11 cellular contexts compared by ENCODE assay signal in genomic region chr20:50399917-50400704, GRCh38.
A peak's percentile ranks its signal among the peaks of the same experiment; 100 is the strongest.
DNase-seq lines count a peak whose midpoint lies in the region; ATAC-seq and TF ChIP-seq lines count a peak whose summit lies in the region.
"Had no signal": no experiment of that assay in that cellular context is flagged by ENCODE, and none has a peak within 500 bp of the region (broad histone marks: within the 10 kb centered on the region; RNA-seq: fewer than 3 reads in every experiment).

No MANE protein-coding gene starts in this region.

- peak overlapping the region; percentile 48 for H3K4me3 Mint-ChIP-seq in natural killer cell treated with Interleukin-12 subunit alpha and Interleukin-12 subunit beta and Interleukin-15 and Interleukin-18, amount 100 ng/mL, for 72 hours
- H3K4me3 Mint-ChIP-seq in natural killer cell = no peak overlapping the region
- H3K4me3 Mint-ChIP-seq: activated naive CD8-positive, alpha-beta T cell treated with anti-CD3 and anti-CD28 coated beads, Interleukin-2, amount 50 U/mL, for 24 hours; B cell had no signal

- DNase-seq in natural killer cell treated with Interleukin-12 subunit alpha and Interleukin-12 subunit beta and Interleukin-15 and Interleukin-18, amount 100 ng/mL, for 72 hours (ENCODE audit: low spot score) = no peak
- no peak for DNase-seq in natural killer cell
- DNase-seq in choroid plexus epithelial cell (ENCODE audit: low read depth) = peak; percentile 52
- DNase-seq in right lobe of liver = peak; percentile 78 to 90 (median 84)
- DNase-seq in aorta = no peak
- no peak for DNase-seq in Ammon's horn (ENCODE audit: low spot score)
- no peak for DNase-seq in T1000 (lab: John Stamatoyannopoulos, UW)
- DNase-seq in hippocampal formation (lab: John Stamatoyannopoulos, UW) = no peak
- DNase-seq: activated naive CD8-positive, alpha-beta T cell treated with anti-CD3 and anti-CD28 coated beads, Interleukin-2, amount 50 U/mL, for 24 hours had no signal

- peaks cover 0 to 100% (median 34%) of the 10 kb centered on the region in 4 donors for H3K4me1 ChIP-seq in right lobe of liver
- peaks cover 3 to 5% of the 10 kb centered on the region in 2 donors for H3K4me1 ChIP-seq in aorta (ENCODE audit: control insufficient read depth in 1 of 2, insufficient read depth in 2 of 2, low read length in 2 of 2)

- H3K9me3 ChIP-seq in right lobe of liver (no peaks in the 10 kb centered on the region), aorta (ENCODE audit: control insufficient read depth, low read length) (no peaks in the 10 kb centered on the region)

- peaks cover 11 to 19% of the 10 kb centered on the region in 2 donors for H3K27me3 Mint-ChIP-seq in natural killer cell treated with Interleukin-12 subunit alpha and Interleukin-12 subunit beta and Interleukin-15 and Interleukin-18, amount 100 ng/mL, for 72 hours
- H3K27me3 Mint-ChIP-seq in natural killer cell (ENCODE audit: low read depth in 2 of 2) = peaks cover 28 to 39% of the 10 kb centered on the region in 2 donors

- H3K27ac Mint-ChIP-seq in natural killer cell treated with Interleukin-12 subunit alpha and Interleukin-12 subunit beta and Interleukin-15 and Interleukin-18, amount 100 ng/mL, for 72 hours = peak overlapping the region; percentile 48 to 54
- no peak overlapping the region for H3K27ac Mint-ChIP-seq in natural killer cell
- H3K27ac Mint-ChIP-seq: activated naive CD8-positive, alpha-beta T cell treated with anti-CD3 and anti-CD28 coated beads, Interleukin-2, amount 50 U/mL, for 24 hours; B cell had no signal

- H3K4me1 Mint-ChIP-seq in natural killer cell treated with Interleukin-12 subunit alpha and Interleukin-12 subunit beta and Interleukin-15 and Interleukin-18, amount 100 ng/mL, for 72 hours (ENCODE audit: low read depth in 2 of 2) = peaks cover 23 to 28% of the 10 kb centered on the region in 2 donors
- H3K4me1 Mint-ChIP-seq in natural killer cell = peaks cover 0 to 20% of the 10 kb centered on the region in 2 donors
- H3K4me1 Mint-ChIP-seq: activated naive CD8-positive, alpha-beta T cell treated with anti-CD3 and anti-CD28 coated beads, Interleukin-2, amount 50 U/mL, for 24 hours had no signal

- ATAC-seq in natural killer cell treated with Interleukin-12 subunit alpha and Interleukin-12 subunit beta and Interleukin-15 and Interleukin-18, amount 100 ng/mL, for 72 hours = peak; percentile 4 to 81
- ATAC-seq in natural killer cell (no peak), right lobe of liver (peak; percentile 26 to 55 (median 44)), aorta (ENCODE audit: low FRiP score) (no peak)
- ATAC-seq: activated CD4-positive, CD25-positive, alpha-beta regulatory T cell treated with anti-CD3 and anti-CD28 coated beads, Interleukin-2, amount 50 U/mL, for 24 hours; activated naive CD8-positive, alpha-beta T cell treated with anti-CD3 and anti-CD28 coated beads, Interleukin-2, amount 50 U/mL, for 24 hours had no signal

- TF ChIP-seq CTCF in natural killer cell (IDR thresholded peaks at IDR 0.05) (no peak), choroid plexus epithelial cell (conservative IDR thresholded peaks at IDR 0.05; ENCODE audit: low read depth, low read length) (peak; percentile 42), right lobe of liver (IDR thresholded peaks at IDR 0.05) (peak in 2 of 4 donors; percentile 10 to 20)

- no peaks in the 10 kb centered on the region for H3K36me3 Mint-ChIP-seq in natural killer cell treated with Interleukin-12 subunit alpha and Interleukin-12 subunit beta and Interleukin-15 and Interleukin-18, amount 100 ng/mL, for 72 hours
- no peaks in the 10 kb centered on the region for H3K36me3 Mint-ChIP-seq in natural killer cell

- 17% methylated on average over 15 of the region's 15 CpGs for WGBS in right lobe of liver (ENCODE audit: insufficient coverage, low coverage, low lambda C conversion rate, missing lambda C conversion rate)
- 64 to 66% methylated on average over 15 of the region's 15 CpGs for WGBS in aorta, 2 donors

- intact Hi-C loops in natural killer cell (cut with micrococcal nuclease) (no loop called here), right lobe of liver (cut with DNase I) (loop anchor here in 1 of 2 donors (5.0 kb wide), 1 partner anchor 213 kb away; no protein-coding TSS in a partner anchor), aorta (cut with DNase I) (loop anchor here (5.0 to 10.0 kb wide), 4 partner anchors 57 to 208 kb away; partner anchors contain the start of gene CEBPB (in 2 of the 2))

- H3K27me3 ChIP-seq in right lobe of liver (no peaks in the 10 kb centered on the region), aorta (ENCODE audit: control insufficient read depth in 1 of 2, insufficient read depth in 2 of 2, low read length in 1 of 2) (no peaks in the 10 kb centered on the region)

- H3K4me3 ChIP-seq in choroid plexus epithelial cell (ENCODE audit: low read depth, low read length) = no peak overlapping the region
- peak overlapping the region in 2 of 3 donors; percentile 17 to 34 for H3K4me3 ChIP-seq in right lobe of liver
- no peak overlapping the region for H3K4me3 ChIP-seq in aorta (ENCODE audit: low read length in 2 of 2)

- H3K9me3 Mint-ChIP-seq in natural killer cell treated with Interleukin-12 subunit alpha and Interleukin-12 subunit beta and Interleukin-15 and Interleukin-18, amount 100 ng/mL, for 72 hours = no peaks in the 10 kb centered on the region
- H3K9me3 Mint-ChIP-seq in natural killer cell = no peaks in the 10 kb centered on the region
- H3K9me3 Mint-ChIP-seq: activated naive CD8-positive, alpha-beta T cell treated with anti-CD3 and anti-CD28 coated beads, Interleukin-2, amount 50 U/mL, for 24 hours had no signal

- H3K27ac ChIP-seq in right lobe of liver = peak overlapping the region; percentile 81 to 95 (median 93)
- peak overlapping the region; percentile 2 to 78 for H3K27ac ChIP-seq in aorta (ENCODE audit: low read depth in 1 of 2, low read length in 2 of 2)

- peak; percentile 60 for TF ChIP-seq POLR2A in right lobe of liver (IDR thresholded peaks at IDR 0.05)

- H3K36me3 ChIP-seq in right lobe of liver (no peaks in the 10 kb centered on the region), aorta (ENCODE audit: control insufficient read depth in 1 of 2, insufficient read depth in 2 of 2, low read length in 1 of 2) (no peaks in the 10 kb centered on the region)

Comparison
In these comparisons a context has a peak if more than half of its experiments do, and no peak if none do; other contexts are left out.
1. ATAC-seq: peak in natural killer cell treated with Interleukin-12 subunit alpha and Interleukin-12 subunit beta and Interleukin-15 and Interleukin-18, amount 100 ng/mL, for 72 hours (2 of 2) and right lobe of liver (4 of 4); none in natural killer cell (0 of 3) and aorta (single experiment).
2. H3K27ac Mint-ChIP-seq: peak in natural killer cell treated with Interleukin-12 subunit alpha and Interleukin-12 subunit beta and Interleukin-15 and Interleukin-18, amount 100 ng/mL, for 72 hours (2 of 2); none in natural killer cell (0 of 2).
3. DNase-seq: peak in choroid plexus epithelial cell (single experiment) and right lobe of liver (3 of 3); none in natural killer cell treated with Interleukin-12 subunit alpha and Interleukin-12 subunit beta and Interleukin-15 and Interleukin-18, amount 100 ng/mL, for 72 hours (single experiment), natural killer cell (single experiment), aorta (0 of 2), Ammon's horn (single experiment), T1000 (single experiment) and hippocampal formation (0 of 2).
4. H3K4me3 ChIP-seq: peak in right lobe of liver (2 of 3); none in choroid plexus epithelial cell (single experiment) and aorta (0 of 2).